8 cellular contexts compared by ENCODE assay signal in genomic region chr9:89606567-89607311, GRCh38. TPM values are rescaled to one million over a fixed set of nuclear protein-coding genes. Genes with fewer than 3 reads are reported as not detected.
DNase-seq lines count a peak whose midpoint lies in the region; ATAC-seq and TF ChIP-seq lines count a peak whose summit lies in the region.

No MANE protein-coding gene starts in this region.

- H2AFZ ChIP-seq in neural cell (ENCODE audit: low read depth, low read length), result no peak overlapping the region

- ATAC-seq in activated T-cell treated with anti-CD3 and anti-CD28 coated beads, Interleukin-2, amount 50 U/mL, for 72 hours (replicated peaks in 1 of 2), result peak; percentile 37 to 39
- ATAC-seq in HG03565 (IDR thresholded peaks at IDR 0.05; ENCODE audit: unreplicated experiment), result no peak

- H3K27me3 ChIP-seq in neural cell (ENCODE audit: insufficient read depth, low read depth, low read length), result no peaks in the 10 kb centered on the region

- no peaks in the 10 kb centered on the region for H3K9me3 Mint-ChIP-seq in activated T-cell treated with anti-CD3 and anti-CD28 coated beads, Interleukin-2, amount 50 U/mL, for 72 hours
- H3K9me3 Mint-ChIP-seq in type B pancreatic cell, result no peaks in the 10 kb centered on the region

- peak overlapping the region; percentile 94 for H3K4me3 ChIP-seq in neural cell (ENCODE audit: low read length)

- H3K9me2 ChIP-seq in neural cell (ENCODE audit: insufficient read depth, low read length), result no peaks in the 10 kb centered on the region

- DNase-seq in DMS53 (lab: John Stamatoyannopoulos, UW) (peak; percentile 77), NCI-H2029 (lab: John Stamatoyannopoulos, UW) (peak; percentile 41), germinal center (ENCODE audit: low spot score) (peak; percentile 20), type B pancreatic cell (ENCODE audit: extremely low spot score, unreplicated experiment) (no peak), SKM-1 (lab: John Stamatoyannopoulos, UW; ENCODE audit: unreplicated experiment) (no peak)
- peak; percentile 28 to 43 for DNase-seq in activated T-cell treated with anti-CD3 and anti-CD28 coated beads, Interleukin-2, amount 50 U/mL, for 72 hours

- no peaks in the 10 kb centered on the region for H3K27me3 Mint-ChIP-seq in activated T-cell treated with anti-CD3 and anti-CD28 coated beads, Interleukin-2, amount 50 U/mL, for 72 hours (ENCODE audit: low read depth)
- peaks cover 13% of the 10 kb centered on the region for H3K27me3 Mint-ChIP-seq in type B pancreatic cell

- H3K36me3 Mint-ChIP-seq in activated T-cell treated with anti-CD3 and anti-CD28 coated beads, Interleukin-2, amount 50 U/mL, for 72 hours (ENCODE audit: insufficient read depth in 2 of 2), result peaks cover 0 to 2% of the 10 kb centered on the region in 2 donors
- no peaks in the 10 kb centered on the region for H3K36me3 Mint-ChIP-seq in type B pancreatic cell

- peak overlapping the region; percentile 99 for H3K9ac ChIP-seq in neural cell (ENCODE audit: low read length)

- H4K20me1 ChIP-seq in neural cell (ENCODE audit: insufficient read depth), result peaks cover 16% of the 10 kb centered on the region

- peaks cover 13% of the 10 kb centered on the region for H3F3A ChIP-seq in neural cell (ENCODE audit: insufficient read depth, low read length, poor library complexity, severe bottlenecking)

- H3K27ac ChIP-seq in neural cell (ENCODE audit: low read length), result peak overlapping the region; percentile 99

- peak; percentile 52 for TF ChIP-seq RAD21 in neural cell (conservative IDR thresholded peaks at IDR 0.05)

- no peaks in the 10 kb centered on the region for H3K9me3 ChIP-seq in neural cell (ENCODE audit: low read length)

- TF ChIP-seq CTCF in neural cell (IDR thresholded peaks at IDR 0.05; ENCODE audit: poor library complexity, severe bottlenecking), result no peak
- no peak for TF ChIP-seq CTCF in type B pancreatic cell (conservative IDR thresholded peaks at IDR 0.05)

- peak; percentile 71 for TF ChIP-seq EP300 in neural cell (conservative IDR thresholded peaks at IDR 0.05; ENCODE audit: poor library complexity, severe bottlenecking)

- H3K36me3 ChIP-seq in neural cell (ENCODE audit: insufficient read depth, low read length), result no peaks in the 10 kb centered on the region

- peak overlapping the region; percentile 99 for H3K4me2 ChIP-seq in neural cell (ENCODE audit: low read length)

- H3K79me2 ChIP-seq in neural cell (replicated peaks; ENCODE audit: insufficient read depth, low read length), result peaks cover 47% of the 10 kb centered on the region

- peaks cover 30% of the 10 kb centered on the region for H3K4me1 Mint-ChIP-seq in activated T-cell treated with anti-CD3 and anti-CD28 coated beads, Interleukin-2, amount 50 U/mL, for 72 hours (ENCODE audit: low read depth)
- peaks cover 20% of the 10 kb centered on the region for H3K4me1 Mint-ChIP-seq in type B pancreatic cell (ENCODE audit: unreplicated experiment)

- peak overlapping the region; percentile 85 to 93 for H3K4me3 Mint-ChIP-seq in activated T-cell treated with anti-CD3 and anti-CD28 coated beads, Interleukin-2, amount 50 U/mL, for 72 hours
- H3K4me3 Mint-ChIP-seq in type B pancreatic cell, result peak overlapping the region; percentile 94

- peak overlapping the region; percentile 56 for H3K27ac Mint-ChIP-seq in activated T-cell treated with anti-CD3 and anti-CD28 coated beads, Interleukin-2, amount 50 U/mL, for 72 hours
- H3K27ac Mint-ChIP-seq in type B pancreatic cell, result peak overlapping the region; percentile 92

TF ChIP-seq in neural cell, 6 proteins besides CTCF, POLR2A, EP300 and RAD21:
- TF ChIP-seq REST (IDR thresholded peaks at IDR 0.05; ENCODE audit: borderline replicate concordance) (peak; percentile 57), POLR2AphosphoS5 (IDR thresholded peaks at IDR 0.05) (peak; percentile 63), SMC3 (conservative IDR thresholded peaks at IDR 0.05; ENCODE audit: poor library complexity) (peak; percentile 26), TAF1 (IDR thresholded peaks at IDR 0.05; ENCODE audit: low read depth) (peak; percentile 20), MXI1 (conservative IDR thresholded peaks at IDR 0.05; ENCODE audit: poor library complexity, severe bottlenecking) (no peak)

RNA-seq across cellular contexts. Expression of gene GADD45G, which starts 1.9 kb away (rescaled TPM):
- 1 to 10 TPM; 6.0 TPM for total RNA-seq in activated T-cell treated with anti-CD3 and anti-CD28 coated beads, Interleukin-2, amount 50 U/mL, for 72 hours
- 158 and 161 TPM in 2 replicates for polyA plus RNA-seq in neural cell
- 29.2 and 40.4 TPM in 2 replicates for polyA minus RNA-seq in neural cell
- total RNA-seq in type B pancreatic cell (ENCODE audit: low replicate concordance), result 10.9 and 12.2 TPM in 2 replicates

Comparison
In these comparisons a context has a peak if more than half of its experiments do, and no peak if none do; other contexts are left out.
1. DNase-seq: peak in DMS53 (single experiment), NCI-H2029 (single experiment), activated T-cell treated with anti-CD3 and anti-CD28 coated beads, Interleukin-2, amount 50 U/mL, for 72 hours (2 of 2) and germinal center (single experiment); none in type B pancreatic cell (single experiment) and SKM-1 (single experiment).